Comparison of ENCODE assay signal across 1 cellular context in the genomic region with DNA sequence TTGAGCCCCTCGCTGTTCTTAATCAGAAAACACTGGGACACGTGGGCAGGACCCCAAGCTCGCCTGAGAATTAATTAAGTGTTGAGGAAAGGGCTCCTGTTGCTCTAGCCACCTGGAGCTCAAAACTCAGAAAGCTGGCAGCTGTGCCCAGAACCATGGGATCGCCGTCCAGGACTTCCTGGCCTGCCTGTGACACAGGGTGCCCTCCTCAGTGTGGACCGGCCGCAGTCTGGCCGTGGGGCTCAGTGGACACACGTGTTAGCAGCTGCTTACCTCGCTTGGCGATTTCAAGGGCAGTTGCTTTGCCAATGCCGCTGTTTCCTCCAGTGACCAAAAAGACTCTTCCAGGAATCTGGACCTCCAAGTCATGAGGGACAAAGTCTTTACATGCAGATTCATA.
TF ChIP-seq lines count a peak whose summit lies in the region.

No MANE protein-coding gene starts in this region.

TF ChIP-seq in H1, 55 proteins besides CTCF, POLR2A, EP300 and RAD21:
- TF ChIP-seq TAF1 (IDR thresholded peaks at IDR 0.05; ENCODE audit: low read depth, low read length) (no peak), CREB1 (IDR thresholded peaks at IDR 0.05) (no peak), KDM4A (IDR thresholded peaks at IDR 0.05; ENCODE audit: low read depth, low read length, severe bottlenecking) (no peak), GABPA (IDR thresholded peaks at IDR 0.05; ENCODE audit: borderline replicate concordance, insufficient read depth, low read length) (no peak), JUND (IDR thresholded peaks at IDR 0.05; ENCODE audit: low read length) (no peak), POLR2AphosphoS5 (IDR thresholded peaks at IDR 0.05; ENCODE audit: low read depth, low read length) (no peak), CBX5 (IDR thresholded peaks at IDR 0.05; ENCODE audit: low read depth, low read length) (no peak), BACH1 (IDR thresholded peaks at IDR 0.05; ENCODE audit: low read length) (no peak)
